ENCODE assay signal across 8 cellular contexts in the genomic region with DNA sequence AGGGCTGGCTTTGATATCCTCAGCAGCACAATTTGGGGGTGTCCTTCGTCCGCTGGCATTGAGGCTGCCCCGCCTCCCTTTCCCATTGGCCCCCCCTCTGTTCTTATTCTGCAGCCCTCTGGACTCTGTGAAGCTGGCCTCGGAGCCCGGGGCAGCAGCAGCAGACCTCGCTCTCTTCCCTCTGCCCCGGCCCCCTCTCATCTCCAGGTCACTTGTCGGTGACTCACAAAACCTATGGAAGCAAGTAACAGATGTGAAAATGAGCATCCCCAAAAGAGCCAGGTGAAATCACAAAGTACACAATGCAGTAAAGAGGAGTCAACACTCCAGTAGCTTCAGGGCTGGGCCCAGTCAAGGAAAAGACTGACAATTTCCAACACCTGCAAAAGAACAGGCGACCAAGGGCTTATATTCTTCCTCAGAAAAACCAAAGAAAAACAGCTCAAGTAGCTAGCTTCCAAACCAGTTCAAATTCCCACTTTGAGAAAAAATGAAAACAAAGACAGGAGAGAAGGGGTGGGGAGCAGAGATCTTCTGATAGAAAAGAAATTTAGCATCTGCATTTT.
DNase-seq lines count a peak whose midpoint lies in the region; ATAC-seq and TF ChIP-seq lines count a peak whose summit lies in the region.

No MANE protein-coding gene starts in this region.

- no peak for TF ChIP-seq CTCF in SK-N-SH (IDR thresholded peaks at IDR 0.05)

- H3K4me2 ChIP-seq in SK-N-SH, result peak overlapping the region; percentile 84

- no peaks in the 10 kb centered on the region for H3K9me3 Mint-ChIP-seq in stimulated activated naive B cell treated with anti-CD40 and anti-IgM and Interleukin-4, amounts not matched to agents 10 μg/mL and 1 μg/mL and 100 μg/mL, for 72 hours

- no peaks in the 10 kb centered on the region for H4K20me1 ChIP-seq in SK-N-SH (ENCODE audit: insufficient read depth)

- H3K36me3 ChIP-seq in SK-N-SH (replicated peaks in 1 of 2; ENCODE audit: control insufficient read depth in 1 of 2, insufficient read depth in 2 of 2, low read length in 1 of 2), result peaks cover 0 to 3% of the 10 kb centered on the region in 2 experiments

- no peak for TF ChIP-seq EP300 in SK-N-SH (IDR thresholded peaks at IDR 0.05; ENCODE audit: borderline replicate concordance in 1 of 2, low read depth in 1 of 2, low read length in 1 of 2)

- no peak overlapping the region; a peak in 1 of 4 replicates for H3K4me3 ChIP-seq in SK-N-SH (ENCODE audit: low read depth in 2 of 2, low read length in 1 of 2)

- H3K36me3 Mint-ChIP-seq in stimulated activated naive B cell treated with anti-CD40 and anti-IgM and Interleukin-4, amounts not matched to agents 10 μg/mL and 1 μg/mL and 100 μg/mL, for 72 hours, result peaks cover 9 to 23% of the 10 kb centered on the region in 2 donors

- peak overlapping the region; percentile 40 to 62 for H3K4me3 Mint-ChIP-seq in stimulated activated naive B cell treated with anti-CD40 and anti-IgM and Interleukin-4, amounts not matched to agents 10 μg/mL and 1 μg/mL and 100 μg/mL, for 72 hours

- H3K27ac ChIP-seq in SK-N-SH (ENCODE audit: low read depth in 2 of 2, low read length in 1 of 2) (peak overlapping the region; percentile 57 to 99; a peak in 3 of 4 replicates), layer of hippocampus (ENCODE audit: low read depth, low read length) (peak overlapping the region; percentile 2)

- H3K27me3 ChIP-seq in SK-N-SH (ENCODE audit: insufficient read depth) (no peaks in the 10 kb centered on the region), layer of hippocampus (ENCODE audit: control insufficient read depth, insufficient read depth, low read length) (no peaks in the 10 kb centered on the region)

- peaks cover 0 to 8% of the 10 kb centered on the region in 2 donors for H3K27me3 Mint-ChIP-seq in stimulated activated naive B cell treated with anti-CD40 and anti-IgM and Interleukin-4, amounts not matched to agents 10 μg/mL and 1 μg/mL and 100 μg/mL, for 72 hours

- H2AFZ ChIP-seq in SK-N-SH (ENCODE audit: low read depth), result 0 out of 2 replicates have a peak overlapping the region, but pooled peaks have one; percentile 11

- WGBS in SK-N-SH (ENCODE audit: low lambda C conversion rate), result 87% methylated on average over 9 of the region's 9 CpGs

- H3K9me3 ChIP-seq in SK-N-SH, result no peaks in the 10 kb centered on the region

- DNase-seq in NCI-H345 (lab: John Stamatoyannopoulos, UW) (peak; percentile 19), NCI-H345 treated with DMSO at 0.1 percent for 48 hours (lab: John Stamatoyannopoulos, UW; ENCODE audit: unreplicated experiment) (no peak), SK-N-SH (no peak), hippocampal formation (lab: John Stamatoyannopoulos, UW) (no peak)
- DNase-seq in stimulated activated naive B cell treated with anti-CD40 and anti-IgM and Interleukin-4, amounts not matched to agents 10 μg/mL and 1 μg/mL and 100 μg/mL, for 72 hours, result no peak
- DNase-seq in stimulated activated CD4-positive, alpha-beta T cell treated with anti-CD3 and anti-CD28 coated beads, Interleukin-4, amount 100 ng/mL, for 1 hour, result no peak

- no peaks in the 10 kb centered on the region for H3K79me2 ChIP-seq in SK-N-SH (ENCODE audit: insufficient read depth)

- H3K27ac Mint-ChIP-seq in stimulated activated naive B cell treated with anti-CD40 and anti-IgM and Interleukin-4, amounts not matched to agents 10 μg/mL and 1 μg/mL and 100 μg/mL, for 72 hours, result peak overlapping the region; percentile 80

- H3K4me1 Mint-ChIP-seq in stimulated activated naive B cell treated with anti-CD40 and anti-IgM and Interleukin-4, amounts not matched to agents 10 μg/mL and 1 μg/mL and 100 μg/mL, for 72 hours, result peaks cover 38 to 77% of the 10 kb centered on the region in 2 donors

- no peak overlapping the region for H3K9ac ChIP-seq in SK-N-SH

- peaks cover 30 to 60% of the 10 kb centered on the region in 2 experiments for H3K4me1 ChIP-seq in SK-N-SH (ENCODE audit: control insufficient read depth in 1 of 2, insufficient read depth in 2 of 2, low read depth in 1 of 2, low read length in 1 of 2)

- TF ChIP-seq RAD21 in SK-N-SH (IDR thresholded peaks at IDR 0.05; ENCODE audit: low read length), result no peak

- ATAC-seq in stimulated activated naive B cell treated with anti-CD40 and anti-IgM and Interleukin-4, amounts not matched to agents 10 μg/mL and 1 μg/mL and 100 μg/mL, for 72 hours (replicated peaks), result no peak
- no peak for ATAC-seq in GM19328 (IDR thresholded peaks at IDR 0.05; ENCODE audit: unreplicated experiment)

- CTCF ChIA-PET in SK-N-SH (lab: Yijun Ruan, JAX), result interaction anchor here (1.1 kb wide), 1 partner anchor 579 kb away, joined by 3 read pairs; no protein-coding TSS in a partner anchor

- POLR2A ChIA-PET in SK-N-SH (lab: Yijun Ruan, JAX), result interaction anchor here (1.0 kb wide), 1 partner anchor 14 kb away, joined by 3 read pairs; no protein-coding TSS in a partner anchor

- H3F3A ChIP-seq in SK-N-SH (replicated peaks; ENCODE audit: insufficient read depth), result peaks cover 16% of the 10 kb centered on the region

- no peaks in the 10 kb centered on the region for H3K9me2 ChIP-seq in SK-N-SH

TF ChIP-seq in SK-N-SH, 30 proteins besides CTCF, POLR2A, EP300 and RAD21 (continues in another document):
- no peak for TF ChIP-seq PBX3 (IDR thresholded peaks at IDR 0.05)
- TF ChIP-seq MEF2A (IDR thresholded peaks at IDR 0.05; ENCODE audit: borderline replicate concordance, low read depth), result no peak
- TF ChIP-seq TCF12 (IDR thresholded peaks at IDR 0.05), result no peak
- no peak for TF ChIP-seq USF1 (IDR thresholded peaks at IDR 0.05; ENCODE audit: borderline replicate concordance, low read depth)
- TF ChIP-seq FOXM1 (IDR thresholded peaks at IDR 0.05; ENCODE audit: low read depth), result no peak
- TF ChIP-seq, protein P1, sequence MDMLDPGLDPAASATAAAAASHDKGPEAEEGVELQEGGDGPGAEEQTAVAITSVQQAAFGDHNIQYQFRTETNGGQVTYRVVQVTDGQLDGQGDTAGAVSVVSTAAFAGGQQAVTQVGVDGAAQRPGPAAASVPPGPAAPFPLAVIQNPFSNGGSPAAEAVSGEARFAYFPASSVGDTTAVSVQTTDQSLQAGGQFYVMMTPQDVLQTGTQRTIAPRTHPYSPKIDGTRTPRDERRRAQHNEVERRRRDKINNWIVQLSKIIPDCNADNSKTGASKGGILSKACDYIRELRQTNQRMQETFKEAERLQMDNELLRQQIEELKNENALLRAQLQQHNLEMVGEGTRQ (IDR thresholded peaks at IDR 0.05; ENCODE audit: borderline replicate concordance, low read depth, low read length), result no peak
- no peak for TF ChIP-seq YY1 (IDR thresholded peaks at IDR 0.05; ENCODE audit: low read depth)
- TF ChIP-seq RFX5 (IDR thresholded peaks at IDR 0.05; ENCODE audit: low read length), result no peak
- no peak for TF ChIP-seq GATA2 (CRISPR knock-in tag; IDR thresholded peaks at IDR 0.05)
- no peak for TF ChIP-seq MXI1 (IDR thresholded peaks at IDR 0.05; ENCODE audit: low read depth, low read length)
- TF ChIP-seq RCOR1 (IDR thresholded peaks at IDR 0.05; ENCODE audit: low read length), result no peak
- TF ChIP-seq SMC3 (IDR thresholded peaks at IDR 0.05; ENCODE audit: low read depth, low read length), result no peak
- TF ChIP-seq RXRA (IDR thresholded peaks at IDR 0.05; ENCODE audit: borderline replicate concordance, low read depth), result no peak
- TF ChIP-seq GABPA (IDR thresholded peaks at IDR 0.05; ENCODE audit: low read depth), result no peak
- no peak for TF ChIP-seq REST (IDR thresholded peaks at IDR 0.05; ENCODE audit: low read depth, low read length)
- no peak for TF ChIP-seq SIN3A (IDR thresholded peaks at IDR 0.05; ENCODE audit: borderline replicate concordance, low read depth, low read length)
- TF ChIP-seq ELF1 (IDR thresholded peaks at IDR 0.05), result no peak
- no peak for TF ChIP-seq POLR2AphosphoS5 (IDR thresholded peaks at IDR 0.05; ENCODE audit: low read depth, low read length)
